In genomic region chr2:149401007-149401406, GRCh38 we compare ENCODE assay signal across 26 cellular contexts.
DNase-seq lines count a peak whose midpoint lies in the region; ATAC-seq and TF ChIP-seq lines count a peak whose summit lies in the region.
"Had no signal": no experiment of that assay in that cellular context is flagged by ENCODE, and none has a peak within 500 bp of the region (broad histone marks: within the 10 kb centered on the region; RNA-seq: fewer than 3 reads in every experiment).

No MANE protein-coding gene starts in this region.

- no peak for TF ChIP-seq CTCF in brain microvascular endothelial cell (IDR thresholded peaks at IDR 0.05; ENCODE audit: low read depth, low read length, missing control alignments)

- H3K9ac ChIP-seq in mesenchymal stem cell (ENCODE audit: low read length) = no peak overlapping the region

- H3K4ac ChIP-seq in mesenchymal stem cell (ENCODE audit: low read depth in 1 of 2, low read length in 2 of 2) = no peak overlapping the region

- no peak overlapping the region for H4K91ac ChIP-seq in mesenchymal stem cell (ENCODE audit: low read length)

- no peaks in the 10 kb centered on the region for H3K79me1 ChIP-seq in mesenchymal stem cell (replicated peaks; ENCODE audit: low read length, poor library complexity, severe bottlenecking)

- H2AFZ ChIP-seq in mesenchymal stem cell (ENCODE audit: low read depth, low read length) = no peak overlapping the region

- H3K27me3 ChIP-seq in brain microvascular endothelial cell (replicated peaks) = no peaks in the 10 kb centered on the region
- H3K27me3 ChIP-seq in mesenchymal stem cell (ENCODE audit: control insufficient read depth in 1 of 2, insufficient read depth in 1 of 2, low read length in 2 of 2) = no peaks in the 10 kb centered on the region
- H3K27me3 ChIP-seq: testis, vagina had no signal

- H3K4me1 ChIP-seq in mesenchymal stem cell (ENCODE audit: control insufficient read depth, insufficient read depth, low read depth, low read length) = no peaks in the 10 kb centered on the region
- H3K4me1 ChIP-seq: left ventricle myocardium inferior, testis, vagina had no signal

- H3K36me3 ChIP-seq in brain microvascular endothelial cell (replicated peaks) = no peaks in the 10 kb centered on the region
- H3K36me3 ChIP-seq in mesenchymal stem cell (ENCODE audit: control insufficient read depth in 1 of 2, insufficient read depth in 2 of 2, low read depth in 1 of 2, low read length in 2 of 2) = no peaks in the 10 kb centered on the region
- H3K36me3 ChIP-seq: left ventricle myocardium inferior, vagina had no signal

- no peak overlapping the region for H2BK5ac ChIP-seq in mesenchymal stem cell (ENCODE audit: low read depth, low read length, poor library complexity, severe bottlenecking)

- no peak overlapping the region for H3K18ac ChIP-seq in mesenchymal stem cell (ENCODE audit: low read depth in 1 of 2, low read length in 2 of 2)

- H3K14ac ChIP-seq in mesenchymal stem cell (ENCODE audit: low read length in 2 of 2) = no peak overlapping the region

- DNase-seq in EL (peak; percentile 85), M059J (ENCODE audit: low read depth) (peak; percentile 13), brain microvascular endothelial cell (peak; percentile 32), mesenchymal stem cell (peak; percentile 79), NCI-H1930 (lab: John Stamatoyannopoulos, UW) (no peak), RPMI8226 (no peak)
- DNase-seq: activated CD4-positive, alpha-beta memory T cell treated with anti-CD3 and anti-CD28 coated beads for 36 hours; activated naive CD8-positive, alpha-beta T cell treated with anti-CD3 and anti-CD28 coated beads for 36 hours; CD4-positive, CD25-positive, alpha-beta regulatory T cell; hippocampal formation; immature natural killer cell; left ventricle myocardium inferior; midbrain; natural killer cell; NCI-H1092; NCI-H187 treated with DMSO at 0.1 percent for 48 hours; NCI-H446; retina; Right ventricle myocardium superior; stimulated activated CD4-positive, alpha-beta T cell treated with anti-CD3 and anti-CD28 coated beads, Interleukin-12 subunit alpha, Interleukin-12 subunit beta, amount 100 ng/mL, for 4 hours; stimulated activated CD4-positive, alpha-beta T cell treated with anti-CD3 and anti-CD28 coated beads, Interleukin-4, amount 100 ng/mL, for 24 hours; stimulated activated naive B cell treated with anti-CD40 and anti-IgM and Interleukin-4, amounts not matched to agents 10 μg/mL and 1 μg/mL and 100 μg/mL, for 72 hours; testis had no signal

- no peak overlapping the region for H3K27ac ChIP-seq in brain microvascular endothelial cell
- no peak overlapping the region for H3K27ac ChIP-seq in mesenchymal stem cell (ENCODE audit: low read length, poor library complexity, severe bottlenecking)
- H3K27ac ChIP-seq: left ventricle myocardium inferior, testis, vagina had no signal

- H3K4me3 ChIP-seq in brain microvascular endothelial cell (ENCODE audit: low read depth, low read length) (no peak overlapping the region), mesenchymal stem cell (ENCODE audit: insufficient read depth in 1 of 2, low read depth in 1 of 2, low read length in 2 of 2) (no peak overlapping the region)
- H3K4me3 ChIP-seq: left ventricle myocardium inferior, testis, vagina had no signal

- in situ Hi-C loops in brain microvascular endothelial cell (cut with HindIII; ENCODE audit: low pct_ligation_motif_present, low sequenced_read_pairs) = no loop called here

- no peak for ATAC-seq in HG03135 (IDR thresholded peaks at IDR 0.05; ENCODE audit: unreplicated experiment)
- ATAC-seq in HG02884 (IDR thresholded peaks at IDR 0.05; ENCODE audit: unreplicated experiment) = no peak
- ATAC-seq: natural killer cell; stimulated activated naive B cell treated with anti-CD40 and anti-IgM and Interleukin-4, amounts not matched to agents 10 μg/mL and 1 μg/mL and 100 μg/mL, for 72 hours had no signal

- no peaks in the 10 kb centered on the region for H3K9me3 ChIP-seq in mesenchymal stem cell (ENCODE audit: control insufficient read depth, low read length)
- H3K9me3 ChIP-seq: testis, vagina had no signal

- no peak overlapping the region for H2BK15ac ChIP-seq in mesenchymal stem cell (ENCODE audit: low read depth, poor library complexity, severe bottlenecking)

- peak overlapping the region in 1 of 2 experiments; percentile 11 for H2BK12ac ChIP-seq in mesenchymal stem cell (ENCODE audit: low read length in 2 of 2)

- H2AK5ac ChIP-seq in mesenchymal stem cell (ENCODE audit: low read length, severe bottlenecking) = no peak overlapping the region

- 63% methylated on average over 1 of the region's 2 CpGs for WGBS in mesenchymal stem cell

- no peak overlapping the region for H4K8ac ChIP-seq in mesenchymal stem cell (ENCODE audit: low read length)

- no peak overlapping the region for H3K23ac ChIP-seq in mesenchymal stem cell (ENCODE audit: low read length in 2 of 2)

- H2BK120ac ChIP-seq in mesenchymal stem cell (ENCODE audit: low read depth, low read length) = no peak overlapping the region

- no peak overlapping the region for H3K4me2 ChIP-seq in mesenchymal stem cell (ENCODE audit: low read length, poor library complexity, severe bottlenecking)

Comparison
In these comparisons a context has a peak if more than half of its experiments do, and no peak if none do; other contexts are left out.
1. DNase-seq: peak in EL (single experiment), M059J (single experiment), brain microvascular endothelial cell (single experiment) and mesenchymal stem cell (single experiment); none in NCI-H1930 (0 of 2) and RPMI8226 (single experiment).